Comparison of ENCODE assay signal across 11 cellular contexts in the genomic region with DNA sequence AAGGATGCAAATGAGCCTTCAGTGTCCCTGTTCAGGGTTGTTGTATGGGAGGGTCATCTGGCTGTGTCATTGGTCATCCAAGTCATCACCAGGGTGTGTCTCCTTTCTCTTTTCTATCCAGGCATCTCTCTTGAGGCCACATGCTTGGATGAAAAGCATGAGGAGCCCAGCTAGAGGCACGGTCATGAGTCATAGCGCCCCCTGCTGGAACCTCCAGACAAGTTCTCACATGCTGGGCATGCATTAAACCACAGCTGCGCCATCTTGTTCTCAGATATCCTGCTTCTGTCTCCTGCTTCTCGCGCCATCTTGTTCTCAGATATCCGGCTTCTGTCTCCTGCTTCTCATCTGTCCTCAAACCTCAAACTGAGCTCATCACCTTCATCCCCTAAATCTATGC. TPM values are rescaled to one million over a fixed set of nuclear protein-coding genes. Genes with fewer than 3 reads are reported as not detected.
"Had no signal": no experiment of that assay in that cellular context is flagged by ENCODE, and none has a peak within 500 bp of the region (broad histone marks: within the 10 kb centered on the region; RNA-seq: fewer than 3 reads in every experiment).

No MANE protein-coding gene starts in this region.

RNA-seq across cellular contexts. Expression of gene NOBOX, which starts 34.2 kb away (rescaled TPM):
- total RNA-seq: activated B cell treated with CpG ODN at 0.5 μM for 24 hours; activated CD4-positive, alpha-beta memory T cell treated with anti-CD3 and anti-CD28 coated beads for 36 hours; activated CD4-positive, alpha-beta T cell treated with anti-CD3 and anti-CD28 coated beads, Interleukin-2, amount 10 ng/mL, durations not matched to agents 7 days and 5 days; activated CD8-positive, alpha-beta memory T cell treated with anti-CD3 and anti-CD28 coated beads for 36 hours; activated naive CD8-positive, alpha-beta T cell treated with anti-CD3 and anti-CD28 coated beads for 36 hours; activated T-helper 2 cell treated with anti-CD3 and anti-CD28 coated beads, Interferon-gamma antibody, Interleukin-2, Interleukin-4, amounts not matched to agents 10 μg/mL and 5 μg/mL and 100 μg/mL, durations not matched to agents 14 hours and 24 hours and 36 hours; cardiac muscle cell; NCI-H460; PC-9; T-helper 17 cell had no signal
- polyA plus RNA-seq: adipose tissue, cardiac muscle cell had no signal

RNA-seq across cellular contexts. Expression of gene OR2A1, which starts 57.0 kb away (rescaled TPM):
- total RNA-seq: activated B cell treated with CpG ODN at 0.5 μM for 24 hours; activated CD4-positive, alpha-beta memory T cell treated with anti-CD3 and anti-CD28 coated beads for 36 hours; activated CD8-positive, alpha-beta memory T cell treated with anti-CD3 and anti-CD28 coated beads for 36 hours; activated naive CD8-positive, alpha-beta T cell treated with anti-CD3 and anti-CD28 coated beads for 36 hours; activated T-helper 2 cell treated with anti-CD3 and anti-CD28 coated beads, Interferon-gamma antibody, Interleukin-2, Interleukin-4, amounts not matched to agents 10 μg/mL and 5 μg/mL and 100 μg/mL, durations not matched to agents 14 hours and 24 hours and 36 hours; cardiac muscle cell; NCI-H460; PC-9; T-helper 17 cell had no signal
- polyA plus RNA-seq: cardiac muscle cell had no signal
